ENCODE assay signal across 11 cellular contexts in genomic region chr7:132650498-132650897, GRCh38.
A peak's percentile ranks its signal among the peaks of the same experiment; 100 is the strongest.
DNase-seq lines count a peak whose midpoint lies in the region; ATAC-seq and TF ChIP-seq lines count a peak whose summit lies in the region.
"Had no signal": no experiment of that assay in that cellular context is flagged by ENCODE, and none has a peak within 500 bp of the region (broad histone marks: within the 10 kb centered on the region; RNA-seq: fewer than 3 reads in every experiment).

No MANE protein-coding gene starts in this region.

- H3K27ac ChIP-seq in Panc1 (ENCODE audit: low read length) (no peak overlapping the region), right lobe of liver (no peak overlapping the region)

- intact Hi-C loops in Panc1 (cut with micrococcal nuclease; ENCODE audit: unreplicated experiment): no loop called here
- intact Hi-C loops in right lobe of liver (cut with DNase I): no loop called here
- intact Hi-C loops in activated CD4-positive, alpha-beta T cell treated with anti-CD3 and anti-CD28 coated beads, Interleukin-2, amount 10 ng/mL, durations not matched to agents 24 days and 14 days (cut with micrococcal nuclease): loop anchor here (10.0 kb wide), 1 partner anchor 604 kb away; the partner anchor contains the start of gene EXOC4

- WGBS in right lobe of liver (ENCODE audit: insufficient coverage, low coverage, low lambda C conversion rate, missing lambda C conversion rate): 18% methylated on average over 3 of the region's 3 CpGs

- H3K4me3 Mint-ChIP-seq in activated CD4-positive, alpha-beta T cell treated with anti-CD3 and anti-CD28 coated beads, Interleukin-2, amount 10 ng/mL, durations not matched to agents 24 days and 14 days: no peak overlapping the region

- no peak overlapping the region for H3K27ac Mint-ChIP-seq in activated CD4-positive, alpha-beta T cell treated with anti-CD3 and anti-CD28 coated beads, Interleukin-2, amount 10 ng/mL, durations not matched to agents 24 days and 14 days

- TF ChIP-seq POLR2A in right lobe of liver (IDR thresholded peaks at IDR 0.05): no peak

- in situ Hi-C loops in Panc1 (cut with HindIII; ENCODE audit: low pct_unique_long_range_greater_than_20kb, low sequenced_read_pairs): no loop called here

- TF ChIP-seq CTCF in Panc1 (IDR thresholded peaks at IDR 0.05): no peak
- TF ChIP-seq CTCF in right lobe of liver (IDR thresholded peaks at IDR 0.05): no peak

- no peaks in the 10 kb centered on the region for H3K27me3 Mint-ChIP-seq in activated CD4-positive, alpha-beta T cell treated with anti-CD3 and anti-CD28 coated beads, Interleukin-2, amount 10 ng/mL, durations not matched to agents 24 days and 14 days

- no peaks in the 10 kb centered on the region; the same call in 1 of the 2 replicates for H3K27me3 ChIP-seq in Panc1 (ENCODE audit: control insufficient read depth, insufficient read depth, low read length)
- H3K27me3 ChIP-seq in right lobe of liver: no peaks in the 10 kb centered on the region

- no TSS peak for BruUV-seq in Panc1 (replicated peaks; lab: Mats Ljungman, UMichigan)

- H3K4me1 ChIP-seq in Panc1 (ENCODE audit: control insufficient read depth, insufficient read depth, low read length): no peaks in the 10 kb centered on the region
- H3K4me1 ChIP-seq in right lobe of liver: peaks cover 0 to 9% (median 0%) of the 10 kb centered on the region in 4 donors

- H3K4me3 ChIP-seq in Panc1 (ENCODE audit: low read depth in 2 of 2, low read length in 2 of 2) (no peak overlapping the region), right lobe of liver (no peak overlapping the region)

- H3K36me3 ChIP-seq in Panc1 (ENCODE audit: control insufficient read depth, insufficient read depth, low read length) (no peaks in the 10 kb centered on the region), right lobe of liver (no peaks in the 10 kb centered on the region)

- ATAC-seq in Panc1 (peak; percentile 81), right lobe of liver (peak; percentile 27 to 46 (median 36)), HG02571 (IDR thresholded peaks at IDR 0.05; ENCODE audit: unreplicated experiment) (no peak)

- H3K4me1 Mint-ChIP-seq in activated CD4-positive, alpha-beta T cell treated with anti-CD3 and anti-CD28 coated beads, Interleukin-2, amount 10 ng/mL, durations not matched to agents 24 days and 14 days: peaks cover 13% of the 10 kb centered on the region

- DNase-seq in Daoy (ENCODE audit: low read depth) (peak; percentile 97), Panc1 (ENCODE audit: low read depth, low spot score) (no peak), dermis blood vessel endothelial cell (peak; percentile 11), right lobe of liver (no peak), HEK293T (ENCODE audit: extremely low spot score) (no peak)
- no peak for DNase-seq in activated CD4-positive, alpha-beta T cell treated with anti-CD3 and anti-CD28 coated beads for 1 hour
- DNase-seq in activated CD4-positive, alpha-beta T cell treated with anti-CD3 and anti-CD28 coated beads, Interleukin-2, amount 10 ng/mL, durations not matched to agents 24 days and 14 days: no peak
- DNase-seq: Calu3; effector CD4-positive, alpha-beta T cell; Kasumi-1 had no signal

- H3K36me3 Mint-ChIP-seq in activated CD4-positive, alpha-beta T cell treated with anti-CD3 and anti-CD28 coated beads, Interleukin-2, amount 10 ng/mL, durations not matched to agents 24 days and 14 days (ENCODE audit: low read depth): peaks cover 5% of the 10 kb centered on the region

- H3K9me3 ChIP-seq in Panc1 (ENCODE audit: control insufficient read depth, insufficient read depth, low read depth, low read length): no peaks in the 10 kb centered on the region
- no peaks in the 10 kb centered on the region for H3K9me3 ChIP-seq in right lobe of liver

- CTCF ChIA-PET in Panc1 (lab: Charles Lee) (no interaction called here), HEK293T (lab: Yijun Ruan, JAX) (no interaction called here)

- POLR2A ChIA-PET in Panc1 (lab: Charles Lee): no interaction called here
- POLR2A ChIA-PET in HEK293T (lab: Yijun Ruan, JAX): no interaction called here

- H3K9me3 Mint-ChIP-seq in activated CD4-positive, alpha-beta T cell treated with anti-CD3 and anti-CD28 coated beads, Interleukin-2, amount 10 ng/mL, durations not matched to agents 24 days and 14 days: peaks cover 15% of the 10 kb centered on the region

TF ChIP-seq in HEK293T, 16 proteins besides CTCF, POLR2A, EP300 and RAD21:
- TF ChIP-seq ARNT (IDR thresholded peaks at IDR 0.05): no peak
- TF ChIP-seq SUZ12 (IDR thresholded peaks at IDR 0.05): no peak
- no peak for TF ChIP-seq ZNF384 (IDR thresholded peaks at IDR 0.05)
- no peak for TF ChIP-seq FOXM1 (IDR thresholded peaks at IDR 0.05; ENCODE audit: borderline replicate concordance)
- no peak for TF ChIP-seq BHLHE40 (IDR thresholded peaks at IDR 0.05; ENCODE audit: borderline replicate concordance)
- no peak for TF ChIP-seq ELF4 (IDR thresholded peaks at IDR 0.05)
- TF ChIP-seq LEF1 (IDR thresholded peaks at IDR 0.05; ENCODE audit: borderline replicate concordance): no peak
- TF ChIP-seq L3MBTL2 (conservative IDR thresholded peaks at IDR 0.05): no peak
- no peak for TF ChIP-seq TARDBP (IDR thresholded peaks at IDR 0.05)
- no peak for TF ChIP-seq NFRKB (IDR thresholded peaks at IDR 0.05)

Comparison
In these comparisons a context has a peak if more than half of its experiments do, and no peak if none do; other contexts are left out.
1. DNase-seq: peak in Daoy (single experiment) and dermis blood vessel endothelial cell (single experiment); none in Panc1 (single experiment), right lobe of liver (0 of 3), activated CD4-positive, alpha-beta T cell treated with anti-CD3 and anti-CD28 coated beads for 1 hour (single experiment), activated CD4-positive, alpha-beta T cell treated with anti-CD3 and anti-CD28 coated beads, Interleukin-2, amount 10 ng/mL, durations not matched to agents 24 days and 14 days (single experiment) and HEK293T (single experiment).